In the genomic region with DNA sequence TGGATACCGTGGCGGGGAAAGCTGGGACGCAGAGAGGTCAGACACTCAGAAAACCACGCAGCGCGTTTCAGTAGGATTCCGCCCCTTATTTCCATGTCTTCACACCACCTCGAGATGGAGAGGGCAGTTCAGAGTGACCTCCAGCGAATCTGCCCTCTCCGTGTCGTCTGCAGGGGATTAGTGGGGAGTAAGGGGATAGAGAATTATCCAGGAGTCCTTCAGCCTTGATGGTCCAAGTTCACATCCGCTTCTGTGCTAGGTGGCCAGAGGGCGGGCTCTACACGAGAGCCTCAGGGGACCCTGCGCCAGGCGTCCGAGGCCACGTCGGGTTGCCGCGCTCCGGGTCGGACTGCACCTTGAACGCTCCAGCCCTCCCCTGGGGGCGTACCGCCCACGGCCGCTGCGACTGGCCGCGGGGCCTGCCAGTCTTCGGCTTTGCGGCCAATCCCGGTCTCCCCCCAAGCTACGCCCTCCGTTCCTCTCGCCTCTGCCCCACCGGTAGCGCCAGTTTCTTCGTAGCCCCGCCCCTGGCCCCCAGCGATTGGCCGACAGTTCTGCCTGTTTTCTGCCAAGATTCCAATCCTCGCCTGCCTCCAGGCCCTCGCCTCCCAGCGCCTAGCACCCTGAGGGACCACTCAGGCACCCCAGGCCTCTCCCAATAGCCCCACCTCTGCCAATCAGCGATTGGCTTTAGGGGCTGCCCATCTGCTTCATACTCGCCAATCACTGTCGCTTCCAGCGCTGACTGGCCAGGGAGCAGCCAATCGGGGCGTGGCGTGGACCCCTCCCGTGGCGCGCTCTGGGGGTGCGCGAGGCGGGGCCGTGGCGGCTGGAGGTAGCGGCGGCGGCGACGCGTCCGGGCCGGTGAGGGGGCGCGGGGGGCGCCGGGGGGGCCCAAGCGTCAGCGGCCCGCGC, we compare ENCODE assay signal across 1 cellular context.
A peak's percentile ranks its signal among the peaks of the same experiment; 100 is the strongest.
TF ChIP-seq lines count a peak whose summit lies in the region.

A gene with protein sequence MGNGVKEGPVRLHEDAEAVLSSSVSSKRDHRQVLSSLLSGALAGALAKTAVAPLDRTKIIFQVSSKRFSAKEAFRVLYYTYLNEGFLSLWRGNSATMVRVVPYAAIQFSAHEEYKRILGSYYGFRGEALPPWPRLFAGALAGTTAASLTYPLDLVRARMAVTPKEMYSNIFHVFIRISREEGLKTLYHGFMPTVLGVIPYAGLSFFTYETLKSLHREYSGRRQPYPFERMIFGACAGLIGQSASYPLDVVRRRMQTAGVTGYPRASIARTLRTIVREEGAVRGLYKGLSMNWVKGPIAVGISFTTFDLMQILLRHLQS (plus strand): TSS at position 812 of the 915 bp plus-strand sequence. CDS start 32,131 bp downstream, outside the sequence.

TF ChIP-seq in K562, 482 proteins besides CTCF, POLR2A, EP300 and RAD21 (continued from another document and continues in another):
- TF ChIP-seq, protein P1, sequence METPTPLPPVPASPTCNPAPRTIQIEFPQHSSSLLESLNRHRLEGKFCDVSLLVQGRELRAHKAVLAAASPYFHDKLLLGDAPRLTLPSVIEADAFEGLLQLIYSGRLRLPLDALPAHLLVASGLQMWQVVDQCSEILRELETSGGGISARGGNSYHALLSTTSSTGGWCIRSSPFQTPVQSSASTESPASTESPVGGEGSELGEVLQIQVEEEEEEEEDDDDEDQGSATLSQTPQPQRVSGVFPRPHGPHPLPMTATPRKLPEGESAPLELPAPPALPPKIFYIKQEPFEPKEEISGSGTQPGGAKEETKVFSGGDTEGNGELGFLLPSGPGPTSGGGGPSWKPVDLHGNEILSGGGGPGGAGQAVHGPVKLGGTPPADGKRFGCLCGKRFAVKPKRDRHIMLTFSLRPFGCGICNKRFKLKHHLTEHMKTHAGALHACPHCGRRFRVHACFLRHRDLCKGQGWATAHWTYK (CRISPR knock-in tag; IDR thresholded peaks at IDR 0.05), result peak; percentile 12; the same call in 1 of the 2 replicates
- TF ChIP-seq SMARCA4 (IDR thresholded peaks at IDR 0.05) (no peak), MYC (IDR thresholded peaks at IDR 0.05; ENCODE audit: low read depth, low read length) (peak; percentile 49), MYC (CRISPR knock-in tag; IDR thresholded peaks at IDR 0.05; ENCODE audit: borderline replicate concordance, low read depth) (no peak), ZBTB8A (IDR thresholded peaks at IDR 0.05; ENCODE audit: partially characterized antibody) (no peak), ZNF764 (CRISPR knock-in tag; IDR thresholded peaks at IDR 0.05; ENCODE audit: low read depth) (no peak), JUND (IDR thresholded peaks at IDR 0.05; ENCODE audit: borderline replicate concordance, low read depth, low read length) (peak; percentile 31; the same call in 1 of the 2 replicates), JUND (tag; IDR thresholded peaks at IDR 0.05; ENCODE audit: borderline replicate concordance, low read depth, low read length) (no peak; the same call in 2 of the 3 replicates), NR1H2 (CRISPR knock-in tag; IDR thresholded peaks at IDR 0.05) (no peak), ZNF3 (CRISPR knock-in tag; IDR thresholded peaks at IDR 0.05) (no peak), SMARCE1 (IDR thresholded peaks at IDR 0.05) (no peak), ZNF408 (CRISPR knock-in tag; IDR thresholded peaks at IDR 0.05; ENCODE audit: low read depth) (no peak), NCOA1 (IDR thresholded peaks at IDR 0.05; ENCODE audit: low read depth) (no peak), BDP1 (IDR thresholded peaks at IDR 0.05; ENCODE audit: insufficient read depth, insufficient read length) (no peak), GTF2E2 (tag; IDR thresholded peaks at IDR 0.05) (no peak), ZNF12 (CRISPR knock-in tag; IDR thresholded peaks at IDR 0.05) (no peak), ZNF146 (CRISPR knock-in tag; IDR thresholded peaks at IDR 0.05; ENCODE audit: unreplicated experiment) (no peak), BCL6 (CRISPR knock-in tag; IDR thresholded peaks at IDR 0.05) (no peak), ZBTB7A (IDR thresholded peaks at IDR 0.05; ENCODE audit: borderline replicate concordance, control insufficient read depth, low read depth, low read length) (peak; percentile 91; the same call in 1 of the 2 replicates), SIN3A (IDR thresholded peaks at IDR 0.05; ENCODE audit: borderline replicate concordance in 2 of 2, control insufficient read depth in 1 of 2, low read depth in 2 of 2, low read length in 2 of 2) (no peak), HNRNPK (IDR thresholded peaks at IDR 0.05; ENCODE audit: low read depth, low read length, poor library complexity, severe bottlenecking) (no peak), EWSR1 (IDR thresholded peaks at IDR 0.05; ENCODE audit: borderline replicate concordance, low read depth, partially characterized antibody) (no peak), BRD9 (IDR thresholded peaks at IDR 0.05; ENCODE audit: low read depth, partially characterized antibody) (peak; percentile 18), HNRNPL (IDR thresholded peaks at IDR 0.05; ENCODE audit: low read depth, low read length) (no peak), MCM7 (IDR thresholded peaks at IDR 0.05) (no peak), FOXM1 (IDR thresholded peaks at IDR 0.05; ENCODE audit: low read depth) (no peak), FOXM1 (CRISPR knock-in tag; IDR thresholded peaks at IDR 0.05; ENCODE audit: low read depth) (no peak), ZNF174 (CRISPR knock-in tag; IDR thresholded peaks at IDR 0.05) (no peak)
- TF ChIP-seq, protein P2, sequence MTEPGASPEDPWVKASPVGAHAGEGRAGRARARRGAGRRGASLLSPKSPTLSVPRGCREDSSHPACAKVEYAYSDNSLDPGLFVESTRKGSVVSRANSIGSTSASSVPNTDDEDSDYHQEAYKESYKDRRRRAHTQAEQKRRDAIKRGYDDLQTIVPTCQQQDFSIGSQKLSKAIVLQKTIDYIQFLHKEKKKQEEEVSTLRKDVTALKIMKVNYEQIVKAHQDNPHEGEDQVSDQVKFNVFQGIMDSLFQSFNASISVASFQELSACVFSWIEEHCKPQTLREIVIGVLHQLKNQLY (CRISPR knock-in tag; conservative IDR thresholded peaks at IDR 0.05), result no peak
- TF ChIP-seq, protein P3, sequence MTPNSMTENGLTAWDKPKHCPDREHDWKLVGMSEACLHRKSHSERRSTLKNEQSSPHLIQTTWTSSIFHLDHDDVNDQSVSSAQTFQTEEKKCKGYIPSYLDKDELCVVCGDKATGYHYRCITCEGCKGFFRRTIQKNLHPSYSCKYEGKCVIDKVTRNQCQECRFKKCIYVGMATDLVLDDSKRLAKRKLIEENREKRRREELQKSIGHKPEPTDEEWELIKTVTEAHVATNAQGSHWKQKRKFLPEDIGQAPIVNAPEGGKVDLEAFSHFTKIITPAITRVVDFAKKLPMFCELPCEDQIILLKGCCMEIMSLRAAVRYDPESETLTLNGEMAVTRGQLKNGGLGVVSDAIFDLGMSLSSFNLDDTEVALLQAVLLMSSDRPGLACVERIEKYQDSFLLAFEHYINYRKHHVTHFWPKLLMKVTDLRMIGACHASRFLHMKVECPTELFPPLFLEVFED (CRISPR knock-in tag; conservative IDR thresholded peaks at IDR 0.05), result no peak
- TF ChIP-seq, protein P4, sequence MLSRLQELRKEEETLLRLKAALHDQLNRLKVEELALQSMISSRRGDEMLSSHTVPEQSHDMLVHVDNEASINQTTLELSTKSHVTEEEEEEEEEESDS (CRISPR knock-in tag; IDR thresholded peaks at IDR 0.05), result no peak
- TF ChIP-seq, protein P5, sequence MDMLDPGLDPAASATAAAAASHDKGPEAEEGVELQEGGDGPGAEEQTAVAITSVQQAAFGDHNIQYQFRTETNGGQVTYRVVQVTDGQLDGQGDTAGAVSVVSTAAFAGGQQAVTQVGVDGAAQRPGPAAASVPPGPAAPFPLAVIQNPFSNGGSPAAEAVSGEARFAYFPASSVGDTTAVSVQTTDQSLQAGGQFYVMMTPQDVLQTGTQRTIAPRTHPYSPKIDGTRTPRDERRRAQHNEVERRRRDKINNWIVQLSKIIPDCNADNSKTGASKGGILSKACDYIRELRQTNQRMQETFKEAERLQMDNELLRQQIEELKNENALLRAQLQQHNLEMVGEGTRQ (CRISPR knock-in tag; IDR thresholded peaks at IDR 0.05), result no peak
- TF ChIP-seq, protein P6, sequence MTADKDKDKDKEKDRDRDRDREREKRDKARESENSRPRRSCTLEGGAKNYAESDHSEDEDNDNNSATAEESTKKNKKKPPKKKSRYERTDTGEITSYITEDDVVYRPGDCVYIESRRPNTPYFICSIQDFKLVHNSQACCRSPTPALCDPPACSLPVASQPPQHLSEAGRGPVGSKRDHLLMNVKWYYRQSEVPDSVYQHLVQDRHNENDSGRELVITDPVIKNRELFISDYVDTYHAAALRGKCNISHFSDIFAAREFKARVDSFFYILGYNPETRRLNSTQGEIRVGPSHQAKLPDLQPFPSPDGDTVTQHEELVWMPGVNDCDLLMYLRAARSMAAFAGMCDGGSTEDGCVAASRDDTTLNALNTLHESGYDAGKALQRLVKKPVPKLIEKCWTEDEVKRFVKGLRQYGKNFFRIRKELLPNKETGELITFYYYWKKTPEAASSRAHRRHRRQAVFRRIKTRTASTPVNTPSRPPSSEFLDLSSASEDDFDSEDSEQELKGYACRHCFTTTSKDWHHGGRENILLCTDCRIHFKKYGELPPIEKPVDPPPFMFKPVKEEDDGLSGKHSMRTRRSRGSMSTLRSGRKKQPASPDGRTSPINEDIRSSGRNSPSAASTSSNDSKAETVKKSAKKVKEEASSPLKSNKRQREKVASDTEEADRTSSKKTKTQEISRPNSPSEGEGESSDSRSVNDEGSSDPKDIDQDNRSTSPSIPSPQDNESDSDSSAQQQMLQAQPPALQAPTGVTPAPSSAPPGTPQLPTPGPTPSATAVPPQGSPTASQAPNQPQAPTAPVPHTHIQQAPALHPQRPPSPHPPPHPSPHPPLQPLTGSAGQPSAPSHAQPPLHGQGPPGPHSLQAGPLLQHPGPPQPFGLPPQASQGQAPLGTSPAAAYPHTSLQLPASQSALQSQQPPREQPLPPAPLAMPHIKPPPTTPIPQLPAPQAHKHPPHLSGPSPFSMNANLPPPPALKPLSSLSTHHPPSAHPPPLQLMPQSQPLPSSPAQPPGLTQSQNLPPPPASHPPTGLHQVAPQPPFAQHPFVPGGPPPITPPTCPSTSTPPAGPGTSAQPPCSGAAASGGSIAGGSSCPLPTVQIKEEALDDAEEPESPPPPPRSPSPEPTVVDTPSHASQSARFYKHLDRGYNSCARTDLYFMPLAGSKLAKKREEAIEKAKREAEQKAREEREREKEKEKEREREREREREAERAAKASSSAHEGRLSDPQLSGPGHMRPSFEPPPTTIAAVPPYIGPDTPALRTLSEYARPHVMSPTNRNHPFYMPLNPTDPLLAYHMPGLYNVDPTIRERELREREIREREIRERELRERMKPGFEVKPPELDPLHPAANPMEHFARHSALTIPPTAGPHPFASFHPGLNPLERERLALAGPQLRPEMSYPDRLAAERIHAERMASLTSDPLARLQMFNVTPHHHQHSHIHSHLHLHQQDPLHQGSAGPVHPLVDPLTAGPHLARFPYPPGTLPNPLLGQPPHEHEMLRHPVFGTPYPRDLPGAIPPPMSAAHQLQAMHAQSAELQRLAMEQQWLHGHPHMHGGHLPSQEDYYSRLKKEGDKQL (CRISPR knock-in tag; IDR thresholded peaks at IDR 0.05; ENCODE audit: borderline replicate concordance), result no peak
- TF ChIP-seq, protein P7, sequence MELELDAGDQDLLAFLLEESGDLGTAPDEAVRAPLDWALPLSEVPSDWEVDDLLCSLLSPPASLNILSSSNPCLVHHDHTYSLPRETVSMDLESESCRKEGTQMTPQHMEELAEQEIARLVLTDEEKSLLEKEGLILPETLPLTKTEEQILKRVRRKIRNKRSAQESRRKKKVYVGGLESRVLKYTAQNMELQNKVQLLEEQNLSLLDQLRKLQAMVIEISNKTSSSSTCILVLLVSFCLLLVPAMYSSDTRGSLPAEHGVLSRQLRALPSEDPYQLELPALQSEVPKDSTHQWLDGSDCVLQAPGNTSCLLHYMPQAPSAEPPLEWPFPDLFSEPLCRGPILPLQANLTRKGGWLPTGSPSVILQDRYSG (tag; conservative IDR thresholded peaks at IDR 0.05; ENCODE audit: low read depth), result no peak
- TF ChIP-seq, protein P8, sequence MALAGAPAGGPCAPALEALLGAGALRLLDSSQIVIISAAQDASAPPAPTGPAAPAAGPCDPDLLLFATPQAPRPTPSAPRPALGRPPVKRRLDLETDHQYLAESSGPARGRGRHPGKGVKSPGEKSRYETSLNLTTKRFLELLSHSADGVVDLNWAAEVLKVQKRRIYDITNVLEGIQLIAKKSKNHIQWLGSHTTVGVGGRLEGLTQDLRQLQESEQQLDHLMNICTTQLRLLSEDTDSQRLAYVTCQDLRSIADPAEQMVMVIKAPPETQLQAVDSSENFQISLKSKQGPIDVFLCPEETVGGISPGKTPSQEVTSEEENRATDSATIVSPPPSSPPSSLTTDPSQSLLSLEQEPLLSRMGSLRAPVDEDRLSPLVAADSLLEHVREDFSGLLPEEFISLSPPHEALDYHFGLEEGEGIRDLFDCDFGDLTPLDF (CRISPR knock-in tag; IDR thresholded peaks at IDR 0.05), result no peak
- TF ChIP-seq, protein P9, sequence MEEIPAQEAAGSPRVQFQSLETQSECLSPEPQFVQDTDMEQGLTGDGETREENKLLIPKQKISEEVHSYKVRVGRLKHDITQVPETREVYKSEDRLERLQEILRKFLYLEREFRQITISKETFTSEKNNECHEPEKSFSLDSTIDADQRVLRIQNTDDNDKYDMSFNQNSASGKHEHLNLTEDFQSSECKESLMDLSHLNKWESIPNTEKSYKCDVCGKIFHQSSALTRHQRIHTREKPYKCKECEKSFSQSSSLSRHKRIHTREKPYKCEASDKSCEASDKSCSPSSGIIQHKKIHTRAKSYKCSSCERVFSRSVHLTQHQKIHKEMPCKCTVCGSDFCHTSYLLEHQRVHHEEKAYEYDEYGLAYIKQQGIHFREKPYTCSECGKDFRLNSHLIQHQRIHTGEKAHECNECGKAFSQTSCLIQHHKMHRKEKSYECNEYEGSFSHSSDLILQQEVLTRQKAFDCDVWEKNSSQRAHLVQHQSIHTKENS (CRISPR knock-in tag; IDR thresholded peaks at IDR 0.05), result no peak
- TF ChIP-seq, protein P10, sequence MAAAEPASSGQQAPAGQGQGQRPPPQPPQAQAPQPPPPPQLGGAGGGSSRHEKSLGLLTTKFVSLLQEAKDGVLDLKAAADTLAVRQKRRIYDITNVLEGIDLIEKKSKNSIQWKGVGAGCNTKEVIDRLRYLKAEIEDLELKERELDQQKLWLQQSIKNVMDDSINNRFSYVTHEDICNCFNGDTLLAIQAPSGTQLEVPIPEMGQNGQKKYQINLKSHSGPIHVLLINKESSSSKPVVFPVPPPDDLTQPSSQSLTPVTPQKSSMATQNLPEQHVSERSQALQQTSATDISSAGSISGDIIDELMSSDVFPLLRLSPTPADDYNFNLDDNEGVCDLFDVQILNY (CRISPR knock-in tag; IDR thresholded peaks at IDR 0.05), result no peak
- TF ChIP-seq, protein P11, sequence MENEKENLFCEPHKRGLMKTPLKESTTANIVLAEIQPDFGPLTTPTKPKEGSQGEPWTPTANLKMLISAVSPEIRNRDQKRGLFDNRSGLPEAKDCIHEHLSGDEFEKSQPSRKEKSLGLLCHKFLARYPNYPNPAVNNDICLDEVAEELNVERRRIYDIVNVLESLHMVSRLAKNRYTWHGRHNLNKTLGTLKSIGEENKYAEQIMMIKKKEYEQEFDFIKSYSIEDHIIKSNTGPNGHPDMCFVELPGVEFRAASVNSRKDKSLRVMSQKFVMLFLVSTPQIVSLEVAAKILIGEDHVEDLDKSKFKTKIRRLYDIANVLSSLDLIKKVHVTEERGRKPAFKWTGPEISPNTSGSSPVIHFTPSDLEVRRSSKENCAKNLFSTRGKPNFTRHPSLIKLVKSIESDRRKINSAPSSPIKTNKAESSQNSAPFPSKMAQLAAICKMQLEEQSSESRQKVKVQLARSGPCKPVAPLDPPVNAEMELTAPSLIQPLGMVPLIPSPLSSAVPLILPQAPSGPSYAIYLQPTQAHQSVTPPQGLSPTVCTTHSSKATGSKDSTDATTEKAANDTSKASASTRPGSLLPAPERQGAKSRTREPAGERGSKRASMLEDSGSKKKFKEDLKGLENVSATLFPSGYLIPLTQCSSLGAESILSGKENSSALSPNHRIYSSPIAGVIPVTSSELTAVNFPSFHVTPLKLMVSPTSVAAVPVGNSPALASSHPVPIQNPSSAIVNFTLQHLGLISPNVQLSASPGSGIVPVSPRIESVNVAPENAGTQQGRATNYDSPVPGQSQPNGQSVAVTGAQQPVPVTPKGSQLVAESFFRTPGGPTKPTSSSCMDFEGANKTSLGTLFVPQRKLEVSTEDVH (IDR thresholded peaks at IDR 0.05; ENCODE audit: low read depth, partially characterized antibody), result peak; percentile 73
